Comparison of ENCODE assay signal across 13 cellular contexts in genomic region chr1:113542221-113542701, GRCh38.
DNase-seq lines count a peak whose midpoint lies in the region; ATAC-seq and TF ChIP-seq lines count a peak whose summit lies in the region.
"Had no signal": no experiment of that assay in that cellular context is flagged by ENCODE, and none has a peak within 500 bp of the region (broad histone marks: within the 10 kb centered on the region; RNA-seq: fewer than 3 reads in every experiment).

No MANE protein-coding gene starts in this region.

- BruUV-seq in IMR-90 (replicated peaks; lab: Mats Ljungman, UMichigan), result no TSS peak

- in situ Hi-C loops in IMR-90 (cut with MboI; ENCODE audit: low sequenced_read_pairs), result no loop called here

- H3K9me1 ChIP-seq in IMR-90 (ENCODE audit: insufficient read depth, low read length), result peaks cover 6% of the 10 kb centered on the region; the same call in 1 of the 2 replicates

- peak overlapping the region; percentile 11; the same call in 1 of the 2 replicates for H3K23ac ChIP-seq in IMR-90 (ENCODE audit: low read depth, low read length)

- H2AFZ ChIP-seq in IMR-90 (replicated peaks; ENCODE audit: low read length, poor library complexity), result no peak overlapping the region

- H3K4me3 ChIP-seq in AG04450 (ENCODE audit: low read depth, low read length), result no peak overlapping the region
- no peak overlapping the region for H3K4me3 ChIP-seq in IMR-90 (ENCODE audit: insufficient read depth, low read depth, low read length)
- H3K4me3 ChIP-seq in coronary artery, result no peak overlapping the region
- H3K4me3 ChIP-seq: Peyer's patch had no signal

- H3K9ac ChIP-seq in IMR-90 (ENCODE audit: low read depth, low read length), result no peak overlapping the region

- peak overlapping the region; percentile 63; the same call in 2 of the 3 replicates for H2BK15ac ChIP-seq in IMR-90 (ENCODE audit: low read depth, low read length)

- H4K5ac ChIP-seq in IMR-90 (ENCODE audit: low read depth, low read length), result peak overlapping the region; percentile 36; the same call in 1 of the 2 replicates

- POLR2A ChIA-PET in AG04450 (lab: Yijun Ruan, JAX), result interaction anchor here (0.8 to 1.0 kb wide), 2 partner anchors 86 to 152 kb away, joined by 3 to 4 read pairs; partner anchors contain the start of gene MAGI3
- POLR2A ChIA-PET in IMR-90 (lab: Charles Lee; ENCODE audit: unreplicated experiment), result interaction anchor here (0.5 kb wide), 1 partner anchor 193 kb away, joined by 3 read pairs; no protein-coding TSS in a partner anchor

- intact Hi-C loops in IMR-90 (cut with micrococcal nuclease), result loop anchor here (5.0 kb wide), 1 partner anchor 150 kb away; the partner anchor contains the start of gene MAGI3

- CTCF ChIA-PET in AG04450 (lab: Charles Lee) (no interaction called here), IMR-90 (lab: Yijun Ruan, JAX) (interaction anchor here (0.9 kb wide), 1 partner anchor 20 kb away, joined by 3 read pairs; no protein-coding TSS in a partner anchor)

- H2BK5ac ChIP-seq in IMR-90 (ENCODE audit: low read depth, low read length, poor library complexity, severe bottlenecking), result peak overlapping the region; percentile 92

- dilution Hi-C loops in IMR-90 (cut with HindIII; ENCODE audit: low sequenced_read_pairs, unreplicated experiment), result no loop called here

- peaks cover 9% of the 10 kb centered on the region for H3K4me1 ChIP-seq in IMR-90 (ENCODE audit: control insufficient read depth, insufficient read depth, low read length)

- peak overlapping the region; percentile 88; the same call in 1 of the 2 replicates for H3K18ac ChIP-seq in IMR-90 (ENCODE audit: low read depth, low read length)

- DNase-seq in AG04450 (ENCODE audit: low read depth, low spot score), result peak; percentile 63
- DNase-seq in IMR-90, result peak; percentile 95
- peak; percentile 96 for DNase-seq in amniotic epithelial cell (ENCODE audit: low read depth)
- DNase-seq in iris pigment epithelial cell (ENCODE audit: low read depth), result peak; percentile 92
- DNase-seq in superior temporal gyrus (ENCODE audit: extremely low spot score), result no peak
- DNase-seq in cerebellar cortex (ENCODE audit: low spot score), result no peak
- DNase-seq in SHP77 (lab: John Stamatoyannopoulos, UW), result no peak
- no peak for DNase-seq in coronary artery (ENCODE audit: low spot score)
- DNase-seq: activated CD4-positive, alpha-beta T cell treated with anti-CD3 and anti-CD28 coated beads for 36 hours; activated naive CD4-positive, alpha-beta T cell; effector CD4-positive, alpha-beta T cell; NCI-H1417 treated with DMSO at 0.1 percent for 48 hours had no signal

- peak overlapping the region; percentile 34 for H3K27ac ChIP-seq in AG04450 (ENCODE audit: low read depth, low read length)
- no peak overlapping the region; the same call in 1 of the 2 replicates for H3K27ac ChIP-seq in IMR-90 (ENCODE audit: insufficient read depth, low read length)
- no peak overlapping the region for H3K27ac ChIP-seq in coronary artery
- H3K27ac ChIP-seq: Peyer's patch had no signal

- no peak for TF ChIP-seq POLR2A in IMR-90 (IDR thresholded peaks at IDR 0.05; ENCODE audit: low read depth, low read length)

- H4K91ac ChIP-seq in IMR-90 (ENCODE audit: insufficient read depth, low read depth, low read length), result peak overlapping the region; percentile 56; the same call in 1 of the 2 replicates

- H3K36me3 ChIP-seq in IMR-90 (ENCODE audit: control insufficient read depth, insufficient read depth, low read length), result no peaks in the 10 kb centered on the region
- H3K36me3 ChIP-seq: Peyer's patch had no signal

- no peaks in the 10 kb centered on the region for H3K9me3 ChIP-seq in AG04450 (ENCODE audit: control insufficient read depth, insufficient read depth, low read length)
- H3K9me3 ChIP-seq in IMR-90 (ENCODE audit: control insufficient read depth, insufficient read depth, low read length), result no peaks in the 10 kb centered on the region
- H3K9me3 ChIP-seq: Peyer's patch had no signal

- H2AK5ac ChIP-seq in IMR-90 (ENCODE audit: low read depth, low read length), result peak overlapping the region; percentile 89; the same call in 1 of the 2 replicates

- no peaks in the 10 kb centered on the region for H3K27me3 ChIP-seq in AG04450 (ENCODE audit: control insufficient read depth, insufficient read depth, low read length)
- H3K27me3 ChIP-seq in IMR-90 (ENCODE audit: control insufficient read depth, insufficient read depth, low read length), result no peaks in the 10 kb centered on the region
- H3K27me3 ChIP-seq: Peyer's patch had no signal

- WGBS in IMR-90 (ENCODE audit: extremely low coverage in 2 of 2, insufficient read length in 1 of 2), 2 experiments, result no CpG with 5 or more reads among the region's 6 CpGs

- H3K14ac ChIP-seq in IMR-90 (replicated peaks; ENCODE audit: low read depth, low read length), result peak overlapping the region; percentile 57; the same call in 1 of the 2 replicates

- H4K8ac ChIP-seq in IMR-90 (ENCODE audit: low read depth in 2 of 2, low read length in 2 of 2), result peak overlapping the region in 1 of 2 experiments; percentile 64; a peak in 2 of 4 replicates

- no peak overlapping the region for H2AK9ac ChIP-seq in IMR-90 (replicated peaks; ENCODE audit: low read depth, low read length, poor library complexity)

- H4K20me1 ChIP-seq in IMR-90 (ENCODE audit: insufficient read depth, low read length), result no peaks in the 10 kb centered on the region

- H2BK120ac ChIP-seq in IMR-90 (ENCODE audit: low read depth, low read length), result peak overlapping the region; percentile 83

- peak overlapping the region; percentile 64; the same call in 1 of the 2 replicates for H3K4ac ChIP-seq in IMR-90 (ENCODE audit: low read depth, low read length)

- ATAC-seq in IMR-90 (ENCODE audit: low read depth), result peak; percentile 97
- ATAC-seq: activated CD4-positive, alpha-beta T cell treated with anti-CD3 and anti-CD28 coated beads for 36 hours had no signal

- TF ChIP-seq CTCF in AG04450 (IDR thresholded peaks at IDR 0.05; ENCODE audit: low read depth, low read length) (no peak), IMR-90 (conservative IDR thresholded peaks at IDR 0.05; ENCODE audit: low read depth, low read length) (no peak), coronary artery (IDR thresholded peaks at IDR 0.05) (no peak)

- peak overlapping the region; percentile 78 for H2BK20ac ChIP-seq in IMR-90 (ENCODE audit: low read depth, low read length)

- H3K56ac ChIP-seq in IMR-90 (ENCODE audit: extremely low read depth, insufficient read depth, low read length), result peak overlapping the region; percentile 47; the same call in 1 of the 2 replicates

- H3K4me2 ChIP-seq in IMR-90 (ENCODE audit: low read depth, low read length), result peak overlapping the region; percentile 69; the same call in 1 of the 2 replicates

- peak; percentile 15; the same call in 1 of the 2 replicates for TF ChIP-seq RAD21 in IMR-90 (IDR thresholded peaks at IDR 0.05; ENCODE audit: low read length)

- H3K79me1 ChIP-seq in IMR-90 (ENCODE audit: low read depth in 1 of 2, low read length in 2 of 2), result peaks cover 12 to 40% of the 10 kb centered on the region in 2 experiments

TF ChIP-seq in IMR-90, 13 proteins besides CTCF, POLR2A, EP300 and RAD21:
- no peak for TF ChIP-seq RCOR1 (IDR thresholded peaks at IDR 0.05; ENCODE audit: insufficient replicate concordance, low read length)
- peak; percentile 70 for TF ChIP-seq NFE2L2 (IDR thresholded peaks at IDR 0.05; ENCODE audit: low read depth, low read length)
- no peak for TF ChIP-seq CHD1 (IDR thresholded peaks at IDR 0.05; ENCODE audit: low read depth, low read length)
- TF ChIP-seq MXI1 (IDR thresholded peaks at IDR 0.05; ENCODE audit: borderline replicate concordance, low read depth, low read length), result no peak
- TF ChIP-seq MAZ (IDR thresholded peaks at IDR 0.05; ENCODE audit: borderline replicate concordance, low read depth, low read length), result no peak
- no peak for TF ChIP-seq MAFK (IDR thresholded peaks at IDR 0.05; ENCODE audit: low read depth, low read length)
- peak; percentile 92 for TF ChIP-seq FOS (IDR thresholded peaks at IDR 0.05; ENCODE audit: low read depth, low read length)
- peak; percentile 26; the same call in 1 of the 2 replicates for TF ChIP-seq BHLHE40 (IDR thresholded peaks at IDR 0.05; ENCODE audit: low read depth, low read length)
- no peak for TF ChIP-seq ELK1 (IDR thresholded peaks at IDR 0.05; ENCODE audit: borderline replicate concordance, low read depth, low read length)
- no peak for TF ChIP-seq SMC3 (IDR thresholded peaks at IDR 0.05; ENCODE audit: low read depth, low read length)
- no peak for TF ChIP-seq USF2 (IDR thresholded peaks at IDR 0.05; ENCODE audit: low read depth, low read length)
- no peak for TF ChIP-seq RFX5 (IDR thresholded peaks at IDR 0.05; ENCODE audit: low read depth, low read length)
- TF ChIP-seq CEBPB (IDR thresholded peaks at IDR 0.05; ENCODE audit: low read depth, low read length), result peak; percentile 79

Comparison
In these comparisons a context has a peak if more than half of its experiments do, and no peak if none do; other contexts are left out.
1. DNase-seq: peak in AG04450 (single experiment), IMR-90 (single experiment), amniotic epithelial cell (single experiment) and iris pigment epithelial cell (single experiment); none in superior temporal gyrus (single experiment), cerebellar cortex (single experiment), SHP77 (0 of 2) and coronary artery (single experiment).